Comparison of ENCODE assay signal across 10 cellular contexts in genomic region chr4:6201580-6202091, GRCh38. TPM values are rescaled to one million over a fixed set of nuclear protein-coding genes. Genes with fewer than 3 reads are reported as not detected.
DNase-seq lines count a peak whose midpoint lies in the region; ATAC-seq and TF ChIP-seq lines count a peak whose summit lies in the region.
"Had no signal": no experiment of that assay in that cellular context is flagged by ENCODE, and none has a peak within 500 bp of the region (broad histone marks: within the 10 kb centered on the region; RNA-seq: fewer than 3 reads in every experiment).

No MANE protein-coding gene starts in this region.

- H3K27ac Mint-ChIP-seq in activated CD8-positive, alpha-beta memory T cell treated with anti-CD3 and anti-CD28 coated beads, Interleukin-2, amount 10 ng/mL, durations not matched to agents 7 days and 5 days = peak overlapping the region; percentile 80
- H3K27ac Mint-ChIP-seq in IgD-negative memory B cell = peak overlapping the region in 1 of 3 donors; percentile 13
- H3K27ac Mint-ChIP-seq: HFFc6 had no signal

- CTCF ChIA-PET in activated CD8-positive, alpha-beta memory T cell treated with anti-CD3 and anti-CD28 coated beads, Interleukin-2, amount 10 ng/mL, durations not matched to agents 7 days and 5 days (lab: Charles Lee) = interaction anchor here (1.1 to 7.0 kb wide), 9 partner anchors 11 to 203 kb away, joined by 3 to 104 read pairs (median 7); no protein-coding TSS in a partner anchor

- TF ChIP-seq CTCF in gastroesophageal sphincter (IDR thresholded peaks at IDR 0.05) = no peak

- peaks cover 37% of the 10 kb centered on the region for H3K4me1 Mint-ChIP-seq in activated CD8-positive, alpha-beta memory T cell treated with anti-CD3 and anti-CD28 coated beads, Interleukin-2, amount 10 ng/mL, durations not matched to agents 7 days and 5 days
- H3K4me1 Mint-ChIP-seq in IgD-negative memory B cell = peaks cover 0 to 16% (median 15%) of the 10 kb centered on the region in 3 donors

- TF ChIP-seq EP300 in gastroesophageal sphincter (IDR thresholded peaks at IDR 0.05) = no peak

- peaks cover 15% of the 10 kb centered on the region for H3K27me3 Mint-ChIP-seq in activated CD8-positive, alpha-beta memory T cell treated with anti-CD3 and anti-CD28 coated beads, Interleukin-2, amount 10 ng/mL, durations not matched to agents 7 days and 5 days
- H3K27me3 Mint-ChIP-seq in IgD-negative memory B cell = peaks cover 33% of the 10 kb centered on the region

- H3K4me3 ChIP-seq in gastroesophageal sphincter = no peak overlapping the region

- no peak overlapping the region for H3K27ac ChIP-seq in gastroesophageal sphincter

- peaks cover 32% of the 10 kb centered on the region for H3K36me3 Mint-ChIP-seq in activated CD8-positive, alpha-beta memory T cell treated with anti-CD3 and anti-CD28 coated beads, Interleukin-2, amount 10 ng/mL, durations not matched to agents 7 days and 5 days
- peaks cover 4% of the 10 kb centered on the region for H3K36me3 Mint-ChIP-seq in IgD-negative memory B cell

- 92 to 93% methylated on average over 2 to 3 of the region's 7 CpGs for WGBS in gastroesophageal sphincter (ENCODE audit: low coverage in 1 of 2), 2 donors

- no peak for TF ChIP-seq POLR2A in gastroesophageal sphincter (IDR thresholded peaks at IDR 0.05)

- peak overlapping the region; percentile 72 for H3K4me3 Mint-ChIP-seq in activated CD8-positive, alpha-beta memory T cell treated with anti-CD3 and anti-CD28 coated beads, Interleukin-2, amount 10 ng/mL, durations not matched to agents 7 days and 5 days
- peak overlapping the region; percentile 64 to 86 (median 80) for H3K4me3 Mint-ChIP-seq in IgD-negative memory B cell
- H3K4me3 Mint-ChIP-seq: HFFc6 had no signal

- ATAC-seq in activated CD8-positive, alpha-beta memory T cell treated with anti-CD3 and anti-CD28 coated beads, Interleukin-2, amount 10 ng/mL, durations not matched to agents 7 days and 5 days = no peak
- ATAC-seq in sciatic nerve = no peak
- no peak for ATAC-seq in gastroesophageal sphincter

- peaks cover 0 to 16% (median 0%) of the 10 kb centered on the region in 3 donors for H3K9me3 ChIP-seq in gastroesophageal sphincter

- H3K4me1 ChIP-seq in gastroesophageal sphincter = peaks cover 0 to 25% (median 5%) of the 10 kb centered on the region in 3 donors

- no peaks in the 10 kb centered on the region for H3K9me3 Mint-ChIP-seq in activated CD8-positive, alpha-beta memory T cell treated with anti-CD3 and anti-CD28 coated beads, Interleukin-2, amount 10 ng/mL, durations not matched to agents 7 days and 5 days (ENCODE audit: low read depth)
- H3K9me3 Mint-ChIP-seq in IgD-negative memory B cell = peaks cover 0 to 8% (median 7%) of the 10 kb centered on the region in 3 donors

- DNase-seq in activated CD8-positive, alpha-beta memory T cell treated with anti-CD3 and anti-CD28 coated beads, Interleukin-2, amount 10 ng/mL, durations not matched to agents 7 days and 5 days = peak; percentile 71
- no peak for DNase-seq in activated CD8-positive, alpha-beta memory T cell treated with anti-CD3 and anti-CD28 coated beads, Interleukin-2, amount 50 U/mL, for 4 hours
- DNase-seq in activated gamma-delta T cell (lab: John Stamatoyannopoulos, UW) (peak; percentile 15), sciatic nerve (ENCODE audit: low spot score) (peak; percentile 40), anterior cingulate cortex (lab: John Stamatoyannopoulos, UW) (no peak)
- no peak for DNase-seq in stimulated activated CD4-positive, alpha-beta T cell treated with anti-CD3 and anti-CD28 coated beads, Interleukin-4, amount 100 ng/mL, for 1 hour
- DNase-seq: HFFc6 had no signal

- no peaks in the 10 kb centered on the region for H3K36me3 ChIP-seq in gastroesophageal sphincter

- intact Hi-C loops in sciatic nerve (cut with DNase I) = no loop called here

- H3K27me3 ChIP-seq in gastroesophageal sphincter = peaks cover 60% of the 10 kb centered on the region

RNA-seq across cellular contexts. Expression of gene JAKMIP1, which starts 1.3 kb away (rescaled TPM):
- 10 to 100 TPM; 41.7 to 57.8 TPM for total RNA-seq in activated CD8-positive, alpha-beta memory T cell treated with anti-CD3 and anti-CD28 coated beads, Interleukin-2, amount 10 ng/mL, durations not matched to agents 7 days and 5 days
- polyA plus RNA-seq in IgD-negative memory B cell = 1.9 TPM
- 0.76 TPM for total RNA-seq in sciatic nerve
- 1 to 10 TPM in 2 of 4 donors, under 1 TPM in 1, not detected in 1; 0.39 to 4.5 (median 1.9) TPM for total RNA-seq in gastroesophageal sphincter
- total RNA-seq: fibroblast of lung, HFFc6 had no signal
- polyA plus RNA-seq: fibroblast of lung had no signal

Comparison
In these comparisons a context has a peak if more than half of its experiments do, and no peak if none do; other contexts are left out.
1. DNase-seq: peak in activated CD8-positive, alpha-beta memory T cell treated with anti-CD3 and anti-CD28 coated beads, Interleukin-2, amount 10 ng/mL, durations not matched to agents 7 days and 5 days (single experiment), activated gamma-delta T cell (single experiment) and sciatic nerve (single experiment); none in activated CD8-positive, alpha-beta memory T cell treated with anti-CD3 and anti-CD28 coated beads, Interleukin-2, amount 50 U/mL, for 4 hours (single experiment), anterior cingulate cortex (0 of 58) and stimulated activated CD4-positive, alpha-beta T cell treated with anti-CD3 and anti-CD28 coated beads, Interleukin-4, amount 100 ng/mL, for 1 hour (single experiment).
2. RNA of gene JAKMIP1, which starts 1.3 kb away (total RNA-seq): 41.7 to 57.8 TPM in activated CD8-positive, alpha-beta memory T cell treated with anti-CD3 and anti-CD28 coated beads, Interleukin-2, amount 10 ng/mL, durations not matched to agents 7 days and 5 days; 0.39 to 4.5 TPM in gastroesophageal sphincter and 0.76 TPM in sciatic nerve (single experiment); every median in the first group is over 4 times any median in the second.